Comparison of ENCODE assay signal across 23 cellular contexts in genomic region chr3:17074559-17074958, GRCh38.
DNase-seq lines count a peak whose midpoint lies in the region; ATAC-seq and TF ChIP-seq lines count a peak whose summit lies in the region.
"Had no signal": no experiment of that assay in that cellular context is flagged by ENCODE, and none has a peak within 500 bp of the region (broad histone marks: within the 10 kb centered on the region; RNA-seq: fewer than 3 reads in every experiment).

No MANE protein-coding gene starts in this region.

- no peaks in the 10 kb centered on the region for H3K27me3 ChIP-seq in smooth muscle cell (ENCODE audit: low read depth)
- H3K27me3 ChIP-seq: BLaER1, gastrocnemius medialis had no signal

- H3K4me3 Mint-ChIP-seq in activated naive CD8-positive, alpha-beta T cell treated with anti-CD3 and anti-CD28 coated beads, Interleukin-2, amount 10 ng/mL, durations not matched to agents 7 days and 5 days, result peak overlapping the region; percentile 74
- no peak overlapping the region for H3K4me3 Mint-ChIP-seq in activated naive CD8-positive, alpha-beta T cell treated with anti-CD3 and anti-CD28 coated beads, Interleukin-2, amount 50 U/mL, for 24 hours
- H3K4me3 Mint-ChIP-seq in T-helper 17 cell, result peak overlapping the region; percentile 36
- peak overlapping the region; percentile 50 for H3K4me3 Mint-ChIP-seq in central memory CD8-positive, alpha-beta T cell
- H3K4me3 Mint-ChIP-seq: nephron progenitor cell; stimulated activated memory B cell treated with anti-CD40 and anti-IgM and Interleukin-4, amounts not matched to agents 10 μg/mL and 1 μg/mL and 100 μg/mL, for 72 hours; type B pancreatic cell had no signal

- H3K27ac ChIP-seq in smooth muscle cell (ENCODE audit: low read depth), result no peak overlapping the region
- H3K27ac ChIP-seq: BLaER1, gastrocnemius medialis had no signal

- H3K27me3 Mint-ChIP-seq in activated naive CD8-positive, alpha-beta T cell treated with anti-CD3 and anti-CD28 coated beads, Interleukin-2, amount 10 ng/mL, durations not matched to agents 7 days and 5 days, result no peaks in the 10 kb centered on the region
- H3K27me3 Mint-ChIP-seq in activated naive CD8-positive, alpha-beta T cell treated with anti-CD3 and anti-CD28 coated beads, Interleukin-2, amount 50 U/mL, for 24 hours, result no peaks in the 10 kb centered on the region
- no peaks in the 10 kb centered on the region for H3K27me3 Mint-ChIP-seq in T-helper 17 cell
- H3K27me3 Mint-ChIP-seq in central memory CD8-positive, alpha-beta T cell, result no peaks in the 10 kb centered on the region
- H3K27me3 Mint-ChIP-seq: stimulated activated memory B cell treated with anti-CD40 and anti-IgM and Interleukin-4, amounts not matched to agents 10 μg/mL and 1 μg/mL and 100 μg/mL, for 72 hours; type B pancreatic cell had no signal

- no peaks in the 10 kb centered on the region for H3K79me2 ChIP-seq in smooth muscle cell (ENCODE audit: low read depth)

- no peak for TF ChIP-seq CTCF in smooth muscle cell (IDR thresholded peaks at IDR 0.05; ENCODE audit: borderline replicate concordance, insufficient read depth, poor library complexity, severe bottlenecking)

- no peaks in the 10 kb centered on the region for H3F3A ChIP-seq in smooth muscle cell (ENCODE audit: low read depth)

- no peaks in the 10 kb centered on the region for H3K4me1 ChIP-seq in smooth muscle cell (ENCODE audit: low read depth)
- H3K4me1 ChIP-seq: BLaER1 had no signal

- no peak for DNase-seq in activated naive CD8-positive, alpha-beta T cell treated with anti-CD3 and anti-CD28 coated beads, Interleukin-2, amount 10 ng/mL, durations not matched to agents 7 days and 5 days
- no peak for DNase-seq in activated naive CD8-positive, alpha-beta T cell treated with anti-CD3 and anti-CD28 coated beads, Interleukin-2, amount 50 U/mL, for 24 hours
- DNase-seq in T-helper 17 cell, result no peak
- DNase-seq in central memory CD8-positive, alpha-beta T cell (ENCODE audit: low spot score in 2 of 2), result no peak
- no peak for DNase-seq in smooth muscle cell (lab: John Stamatoyannopoulos, UW; ENCODE audit: unreplicated experiment)
- no peak for DNase-seq in SW480 (ENCODE audit: low spot score)
- DNase-seq: amygdala; gastrocnemius medialis; NCI-H1436; NCI-H2081 treated with DMSO at 0.1 percent for 48 hours; NCI-H2227 treated with DMSO at 0.1 percent for 48 hours; NCI-H526 treated with DMSO at 0.1 percent for 48 hours; nephron progenitor cell; NK-92 treated with Interleukin-12 subunit alpha and Interleukin-12 subunit beta, amount 100 ng/mL, for 24 hours; PC-3; T-helper 9 cell had no signal

- no peak overlapping the region for H3K9ac ChIP-seq in smooth muscle cell (ENCODE audit: low read depth)
- H3K9ac ChIP-seq: BLaER1 had no signal

- no peak overlapping the region for H2AFZ ChIP-seq in smooth muscle cell (ENCODE audit: low read depth)

- H3K4me2 ChIP-seq in smooth muscle cell, result no peak overlapping the region
- H3K4me2 ChIP-seq: BLaER1 had no signal

- peaks cover 67% of the 10 kb centered on the region for H3K36me3 Mint-ChIP-seq in activated naive CD8-positive, alpha-beta T cell treated with anti-CD3 and anti-CD28 coated beads, Interleukin-2, amount 10 ng/mL, durations not matched to agents 7 days and 5 days
- H3K36me3 Mint-ChIP-seq in activated naive CD8-positive, alpha-beta T cell treated with anti-CD3 and anti-CD28 coated beads, Interleukin-2, amount 50 U/mL, for 24 hours (ENCODE audit: low read depth), result peaks cover 46% of the 10 kb centered on the region
- peaks cover 16% of the 10 kb centered on the region for H3K36me3 Mint-ChIP-seq in T-helper 17 cell (ENCODE audit: low read depth)
- H3K36me3 Mint-ChIP-seq in central memory CD8-positive, alpha-beta T cell (ENCODE audit: insufficient read depth), result peaks cover 28% of the 10 kb centered on the region
- H3K36me3 Mint-ChIP-seq: type B pancreatic cell had no signal

- H3K27ac Mint-ChIP-seq in activated naive CD8-positive, alpha-beta T cell treated with anti-CD3 and anti-CD28 coated beads, Interleukin-2, amount 10 ng/mL, durations not matched to agents 7 days and 5 days, result peak overlapping the region; percentile 90
- no peak overlapping the region for H3K27ac Mint-ChIP-seq in activated naive CD8-positive, alpha-beta T cell treated with anti-CD3 and anti-CD28 coated beads, Interleukin-2, amount 50 U/mL, for 24 hours
- peak overlapping the region; percentile 45 for H3K27ac Mint-ChIP-seq in T-helper 17 cell
- no peak overlapping the region for H3K27ac Mint-ChIP-seq in central memory CD8-positive, alpha-beta T cell (ENCODE audit: low read depth)
- H3K27ac Mint-ChIP-seq: nephron progenitor cell; stimulated activated memory B cell treated with anti-CD40 and anti-IgM and Interleukin-4, amounts not matched to agents 10 μg/mL and 1 μg/mL and 100 μg/mL, for 72 hours; type B pancreatic cell had no signal

- no peak overlapping the region for H3K4me3 ChIP-seq in smooth muscle cell
- H3K4me3 ChIP-seq: BLaER1, gastrocnemius medialis had no signal

- POLR2A ChIA-PET in activated naive CD8-positive, alpha-beta T cell treated with anti-CD3 and anti-CD28 coated beads, Interleukin-2, amount 10 ng/mL, durations not matched to agents 7 days and 5 days (lab: Charles Lee), result interaction anchor here (1.0 to 2.7 kb wide), 6 partner anchors 13 to 233 kb away, joined by 3 to 18 read pairs (median 4); partner anchors contain the start of gene PLCL2

- no peaks in the 10 kb centered on the region for H3K36me3 ChIP-seq in smooth muscle cell (ENCODE audit: low read depth)

- no peaks in the 10 kb centered on the region for H4K20me1 ChIP-seq in smooth muscle cell (ENCODE audit: low read depth)
- H4K20me1 ChIP-seq: BLaER1 had no signal

- ATAC-seq in activated naive CD8-positive, alpha-beta T cell treated with anti-CD3 and anti-CD28 coated beads, Interleukin-2, amount 10 ng/mL, durations not matched to agents 7 days and 5 days (ENCODE audit: low read depth), result peak; percentile 97
- no peak for ATAC-seq in activated naive CD8-positive, alpha-beta T cell treated with anti-CD3 and anti-CD28 coated beads, Interleukin-2, amount 50 U/mL, for 24 hours
- ATAC-seq in T-helper 17 cell (peak; percentile 78), HG03378 (IDR thresholded peaks at IDR 0.05; ENCODE audit: unreplicated experiment) (no peak)
- peak; percentile 70 for ATAC-seq in central memory CD8-positive, alpha-beta T cell (replicated peaks; ENCODE audit: extremely low read depth, poor library complexity, severe bottlenecking)
- ATAC-seq: gastrocnemius medialis; HCT116; PC-3; Right ventricle myocardium inferior; SK-N-SH treated with all-trans-retinoic acid at 6 μM for 48 hours; stimulated activated memory B cell treated with anti-CD40 and anti-IgM and Interleukin-4, amounts not matched to agents 10 μg/mL and 1 μg/mL and 100 μg/mL, for 72 hours had no signal

- no peaks in the 10 kb centered on the region for H3K9me3 ChIP-seq in T-helper 17 cell (ENCODE audit: control insufficient read depth, low read length, poor library complexity, severe bottlenecking)
- no peaks in the 10 kb centered on the region for H3K9me3 ChIP-seq in smooth muscle cell (replicated peaks; ENCODE audit: low read depth)
- H3K9me3 ChIP-seq: BLaER1, gastrocnemius medialis had no signal

- 100% methylated on average over 1 of the region's 1 CpG for WGBS in smooth muscle cell (ENCODE audit: low lambda C conversion rate)

- peaks cover 8% of the 10 kb centered on the region for H3K9me3 Mint-ChIP-seq in activated naive CD8-positive, alpha-beta T cell treated with anti-CD3 and anti-CD28 coated beads, Interleukin-2, amount 10 ng/mL, durations not matched to agents 7 days and 5 days
- no peaks in the 10 kb centered on the region for H3K9me3 Mint-ChIP-seq in activated naive CD8-positive, alpha-beta T cell treated with anti-CD3 and anti-CD28 coated beads, Interleukin-2, amount 50 U/mL, for 24 hours
- no peaks in the 10 kb centered on the region for H3K9me3 Mint-ChIP-seq in central memory CD8-positive, alpha-beta T cell
- H3K9me3 Mint-ChIP-seq: stimulated activated memory B cell treated with anti-CD40 and anti-IgM and Interleukin-4, amounts not matched to agents 10 μg/mL and 1 μg/mL and 100 μg/mL, for 72 hours; type B pancreatic cell had no signal

- H3K4me1 Mint-ChIP-seq in activated naive CD8-positive, alpha-beta T cell treated with anti-CD3 and anti-CD28 coated beads, Interleukin-2, amount 10 ng/mL, durations not matched to agents 7 days and 5 days, result peaks cover 60% of the 10 kb centered on the region
- H3K4me1 Mint-ChIP-seq in activated naive CD8-positive, alpha-beta T cell treated with anti-CD3 and anti-CD28 coated beads, Interleukin-2, amount 50 U/mL, for 24 hours, result peaks cover 43% of the 10 kb centered on the region
- peaks cover 41% of the 10 kb centered on the region for H3K4me1 Mint-ChIP-seq in T-helper 17 cell
- peaks cover 59% of the 10 kb centered on the region for H3K4me1 Mint-ChIP-seq in central memory CD8-positive, alpha-beta T cell
- H3K4me1 Mint-ChIP-seq: stimulated activated memory B cell treated with anti-CD40 and anti-IgM and Interleukin-4, amounts not matched to agents 10 μg/mL and 1 μg/mL and 100 μg/mL, for 72 hours had no signal

Comparison
In these comparisons a context has a peak if more than half of its experiments do, and no peak if none do; other contexts are left out.
1. ATAC-seq: peak in activated naive CD8-positive, alpha-beta T cell treated with anti-CD3 and anti-CD28 coated beads, Interleukin-2, amount 10 ng/mL, durations not matched to agents 7 days and 5 days (single experiment), T-helper 17 cell (single experiment) and central memory CD8-positive, alpha-beta T cell (single experiment); none in activated naive CD8-positive, alpha-beta T cell treated with anti-CD3 and anti-CD28 coated beads, Interleukin-2, amount 50 U/mL, for 24 hours (single experiment) and HG03378 (single experiment).
2. H3K27ac Mint-ChIP-seq: peak in activated naive CD8-positive, alpha-beta T cell treated with anti-CD3 and anti-CD28 coated beads, Interleukin-2, amount 10 ng/mL, durations not matched to agents 7 days and 5 days (single experiment) and T-helper 17 cell (single experiment); none in activated naive CD8-positive, alpha-beta T cell treated with anti-CD3 and anti-CD28 coated beads, Interleukin-2, amount 50 U/mL, for 24 hours (single experiment) and central memory CD8-positive, alpha-beta T cell (single experiment).